Comparison of ENCODE assay signal across 8 cellular contexts in genomic region chr5:179803651-179804598, GRCh38. TPM values are rescaled to one million over a fixed set of nuclear protein-coding genes. Genes with fewer than 3 reads are reported as not detected.
A peak's percentile ranks its signal among the peaks of the same experiment; 100 is the strongest.
DNase-seq lines count a peak whose midpoint lies in the region; ATAC-seq and TF ChIP-seq lines count a peak whose summit lies in the region.

No MANE protein-coding gene starts in this region.

- H3K27ac ChIP-seq in ACC112 (ENCODE audit: low read depth, low read length) = peak overlapping the region; percentile 23; the same call in 1 of the 2 replicates
- H3K27ac ChIP-seq in HEK293 (ENCODE audit: extremely low read depth, low read depth, low read length) = 0 out of 2 replicates have a peak overlapping the region, but pooled peaks have one; percentile 89

- DNase-seq in WTC11 (ENCODE audit: low spot score) = no peak
- no peak for DNase-seq in immature natural killer cell
- DNase-seq in stimulated activated naive CD4-positive, alpha-beta T cell treated with Interleukin-2 at 50 U/mL for 16 hours (lab: John Stamatoyannopoulos, UW) = peak; percentile 52
- DNase-seq in foreskin melanocyte = no peak
- no peak for DNase-seq in pons (ENCODE audit: low spot score)

- no peaks in the 10 kb centered on the region for H3K9me3 Mint-ChIP-seq in WTC11
- H3K9me3 Mint-ChIP-seq in immature natural killer cell = no peaks in the 10 kb centered on the region

- ATAC-seq in WTC11 (no peak), HG02852 (IDR thresholded peaks at IDR 0.05; ENCODE audit: unreplicated experiment) (no peak)

- H3K4me3 ChIP-seq in ACC112 (ENCODE audit: low read depth, low read length) = peak overlapping the region; percentile 84
- H3K4me3 ChIP-seq in HEK293 (ENCODE audit: low read depth, low read length) = no peak overlapping the region

- H3K27me3 Mint-ChIP-seq in WTC11 (ENCODE audit: low read depth) (peaks cover 6% of the 10 kb centered on the region), immature natural killer cell (ENCODE audit: low read depth in 3 of 3) (peaks cover 5 to 12% (median 8%) of the 10 kb centered on the region in 3 donors)

- H3K27me3 ChIP-seq in ACC112 (ENCODE audit: insufficient read depth, low read length) = no peaks in the 10 kb centered on the region

- H3K27ac Mint-ChIP-seq in WTC11 (no peak overlapping the region), immature natural killer cell (peak overlapping the region in 4 of 6 donors; percentile 59 to 78 (median 60))

- no peak overlapping the region for H2AFZ ChIP-seq in ACC112 (ENCODE audit: low read length, unreplicated experiment)

- TF ChIP-seq CTCF in HEK293 (tag by site-specific recombination; IDR thresholded peaks at IDR 0.05) = no peak
- no peak for TF ChIP-seq CTCF in WTC11 (IDR thresholded peaks at IDR 0.05)

- no peaks in the 10 kb centered on the region for H3K9me3 ChIP-seq in HEK293 (ENCODE audit: control insufficient read depth, insufficient read depth, low read depth, low read length)

- peaks cover 34% of the 10 kb centered on the region for H3K4me1 Mint-ChIP-seq in WTC11
- peaks cover 19 to 23% of the 10 kb centered on the region in 2 donors for H3K4me1 Mint-ChIP-seq in immature natural killer cell

- POLR2A ChIA-PET in HEK293 (lab: Yijun Ruan, JAX) (interaction anchor here (1.0 kb wide), 1 partner anchor 17 kb away, joined by 3 read pairs; the partner anchor contains the start of gene SQSTM1), WTC11 (lab: Charles Lee) (no interaction called here)

- H3K4me3 Mint-ChIP-seq in WTC11 (peak overlapping the region; percentile 77), immature natural killer cell (peak overlapping the region in 4 of 5 donors; percentile 43 to 85 (median 78))

- H3K36me3 Mint-ChIP-seq in WTC11 = peaks cover 13% of the 10 kb centered on the region
- peaks cover 0 to 11% (median 4%) of the 10 kb centered on the region in 3 donors for H3K36me3 Mint-ChIP-seq in immature natural killer cell

- peaks cover 10% of the 10 kb centered on the region; the same call in 1 of the 2 replicates for H3K36me3 ChIP-seq in ACC112 (ENCODE audit: insufficient read depth, low read length)
- H3K36me3 ChIP-seq in HEK293 (ENCODE audit: control insufficient read depth in 2 of 2, insufficient read depth in 1 of 2, low read length in 2 of 2) = peaks cover 0 to 41% of the 10 kb centered on the region in 2 experiments; a peak in 2 of 3 replicates

- CTCF ChIA-PET in HEK293 (lab: Yijun Ruan, JAX) (interaction anchor here (0.6 kb wide), 1 partner anchor 86 kb away, joined by 5 read pairs; no protein-coding TSS in a partner anchor), WTC11 (lab: Charles Lee) (interaction anchor here (1.4 to 2.7 kb wide), 3 partner anchors 10 to 171 kb away, joined by 3 to 20 read pairs (median 10); partner anchors contain the start of gene SQSTM1)

- H3K4me1 ChIP-seq in ACC112 (ENCODE audit: control insufficient read depth, insufficient read depth, low read length, unreplicated experiment) = peaks cover 29% of the 10 kb centered on the region
- peaks cover 22% of the 10 kb centered on the region for H3K4me1 ChIP-seq in HEK293 (ENCODE audit: control insufficient read depth, insufficient read depth, low read length)

- peaks cover 45% of the 10 kb centered on the region for H3K79me2 ChIP-seq in ACC112 (ENCODE audit: control insufficient read depth, insufficient read depth, low read length, unreplicated experiment)

TF ChIP-seq in HEK293, 187 proteins besides CTCF, POLR2A, EP300 and RAD21 (continues in another document):
- peak; percentile 66 for TF ChIP-seq ZIC2 (tag by site-specific recombination; IDR thresholded peaks at IDR 0.05)
- no peak for TF ChIP-seq YY1 (tag by site-specific recombination; IDR thresholded peaks at IDR 0.05)
- no peak for TF ChIP-seq ZBTB26 (tag by site-specific recombination; optimal IDR thresholded peaks at IDR 0.05)
- TF ChIP-seq ZNF707 (tag by site-specific recombination; IDR thresholded peaks at IDR 0.05) = no peak
- TF ChIP-seq ZNF280C (tag by site-specific recombination; IDR thresholded peaks at IDR 0.05) = no peak

TF ChIP-seq in WTC11, 78 proteins besides CTCF, POLR2A, EP300 and RAD21:
- TF ChIP-seq FOXP1 (CRISPR knock-in tag; IDR thresholded peaks at IDR 0.05; ENCODE audit: borderline replicate concordance) = 0 out of 2 replicates have a peak, but pooled peaks have one; percentile 2
- TF ChIP-seq ZNF416 (CRISPR knock-in tag; IDR thresholded peaks at IDR 0.05) = no peak
- no peak for TF ChIP-seq IRF1 (CRISPR knock-in tag; IDR thresholded peaks at IDR 0.05)
- no peak for TF ChIP-seq JUN (CRISPR knock-in tag; IDR thresholded peaks at IDR 0.05)
- no peak for TF ChIP-seq AR (CRISPR knock-in tag; IDR thresholded peaks at IDR 0.05)
- TF ChIP-seq PRRX2 (CRISPR knock-in tag; IDR thresholded peaks at IDR 0.05) = no peak
TF ChIP-seq in WTC11: peak in this region for 1.

RNA-seq across cellular contexts. Expression of gene MGAT4B, which starts 2.7 kb away (rescaled TPM):
- total RNA-seq in WTC11 (2021) = 127 to 151 TPM (median 135 TPM) in 3 replicates
- 10 to 100 TPM in 2 of 3 donors, 1 to 10 TPM in 1; 8.7 to 16.3 (median 15.0) TPM for polyA plus RNA-seq in immature natural killer cell

RNA-seq across cellular contexts. Expression of gene LTC4S, which starts 10.1 kb away (rescaled TPM):
- 2.6 to 4.5 TPM (median 3.0 TPM) in 3 replicates for total RNA-seq in WTC11 (2021)
- 1 to 10 TPM; 2.3 to 5.8 (median 5.8) TPM for polyA plus RNA-seq in immature natural killer cell

RNA-seq across cellular contexts. Expression of gene SQSTM1, which starts 16.8 kb away (rescaled TPM):
- total RNA-seq in WTC11 (2021) = 78.5 to 95.2 TPM (median 86.5 TPM) in 3 replicates
- polyA plus RNA-seq in immature natural killer cell = 100 to 1,000 TPM; 256 to 292 (median 268) TPM

RNA-seq across cellular contexts. Expression of gene MRNIP, which starts 54.7 kb away (rescaled TPM):
- total RNA-seq in WTC11 (2021) = 35.2 to 42.0 TPM (median 36.7 TPM) in 3 replicates
- 1 to 10 TPM; 3.4 to 6.2 (median 4.2) TPM for polyA plus RNA-seq in immature natural killer cell
